8 cellular contexts compared by ENCODE assay signal in genomic region chr9:4298255-4299005, GRCh38. TPM values are rescaled to one million over a fixed set of nuclear protein-coding genes. Genes with fewer than 3 reads are reported as not detected.
DNase-seq lines count a peak whose midpoint lies in the region; ATAC-seq and TF ChIP-seq lines count a peak whose summit lies in the region.

No MANE protein-coding gene starts in this region.

- TF ChIP-seq CTCF in HFFc6 (IDR thresholded peaks at IDR 0.05) (no peak; the same call in 1 of the 2 replicates), body of pancreas (IDR thresholded peaks at IDR 0.05) (peak in 1 of 7 experiments; percentile 23)

- H3K27me3 ChIP-seq in SJSA1 (replicated peaks): no peaks in the 10 kb centered on the region
- H3K27me3 ChIP-seq in body of pancreas: no peaks in the 10 kb centered on the region

- intact Hi-C loops in body of pancreas (cut with DNase I): no loop called here

- H3K4me1 ChIP-seq in SJSA1 (replicated peaks) (peaks cover 61% of the 10 kb centered on the region), body of pancreas (peaks cover 28% of the 10 kb centered on the region)

- H3K36me3 ChIP-seq in SJSA1 (no peaks in the 10 kb centered on the region), body of pancreas (replicated peaks in 1 of 2; ENCODE audit: insufficient read depth in 1 of 2, low read depth in 2 of 2) (no peaks in the 10 kb centered on the region)

- H3K4me3 ChIP-seq in SJSA1 (peak overlapping the region; percentile 68), body of pancreas (peak overlapping the region; percentile 44 to 72)

- DNase-seq in GM03348 (ENCODE audit: low spot score) (peak; percentile 34), HFFc6 (peak; percentile 16), SJSA1 (ENCODE audit: low read depth in 1 of 2, low spot score in 2 of 2) (peak; percentile 41 to 59), body of pancreas (peak; percentile 36 to 62 (median 46)), immature natural killer cell (peak in 1 of 3 donors; percentile 0), NCI-H510A (lab: John Stamatoyannopoulos, UW) (no peak)
- peak; percentile 22 to 45 for DNase-seq in stimulated activated CD4-positive, alpha-beta T cell treated with anti-CD3 and anti-CD28 coated beads, Interleukin-12 subunit alpha, Interleukin-12 subunit beta, amount 100 ng/mL, for 24 hours (ENCODE audit: low read depth in 2 of 2)

- H3K36me3 Mint-ChIP-seq in HFFc6 (ENCODE audit: low read depth) (peaks cover 4% of the 10 kb centered on the region; the same call in 1 of the 2 replicates), immature natural killer cell (no peaks in the 10 kb centered on the region)

- WGBS in body of pancreas, 2 donors: 0% methylated on average over 43 to 54 of the region's 54 CpGs

- no peaks in the 10 kb centered on the region; the same call in 1 of the 2 replicates for H3K27me3 Mint-ChIP-seq in HFFc6 (ENCODE audit: insufficient read depth)
- H3K27me3 Mint-ChIP-seq in immature natural killer cell (ENCODE audit: low read depth in 3 of 3): peaks cover 9 to 33% (median 19%) of the 10 kb centered on the region in 3 donors

- H3K4me3 Mint-ChIP-seq in HFFc6 (peak overlapping the region; percentile 97), immature natural killer cell (peak overlapping the region; percentile 83 to 91 (median 86))

- H3K9me3 ChIP-seq in SJSA1 (replicated peaks) (no peaks in the 10 kb centered on the region), body of pancreas (no peaks in the 10 kb centered on the region)

- TF ChIP-seq POLR2A in body of pancreas (IDR thresholded peaks at IDR 0.05): peak in 1 of 3 donors; percentile 8

- peak overlapping the region; percentile 84 for H3K27ac ChIP-seq in SJSA1
- H3K27ac ChIP-seq in body of pancreas: peak overlapping the region; percentile 89 to 97 (median 92)

- H3K4me1 Mint-ChIP-seq in HFFc6 (ENCODE audit: low read depth) (peaks cover 77% of the 10 kb centered on the region), immature natural killer cell (peaks cover 15 to 32% of the 10 kb centered on the region in 2 donors)

- H3K9me3 Mint-ChIP-seq in HFFc6 (no peaks in the 10 kb centered on the region), immature natural killer cell (peaks cover 0 to 2% (median 0%) of the 10 kb centered on the region in 6 donors)

- H3K27ac Mint-ChIP-seq in HFFc6 (peak overlapping the region; percentile 99), immature natural killer cell (peak overlapping the region in 1 of 6 donors; percentile 42)

- ATAC-seq in body of pancreas: peak; percentile 12
- no peak for ATAC-seq in GM18870 (IDR thresholded peaks at IDR 0.05; ENCODE audit: unreplicated experiment)

RNA-seq across cellular contexts. Expression of gene GLIS3, which starts 1.4 kb away (rescaled TPM):
- 10 to 100 TPM; 12.9 to 21.0 (median 16.4) TPM for total RNA-seq in HFFc6 (2021; fragmentation: NEBNext Ultra II Directional; extraction: Animal tissue kit (Norgen Biotek cat#: 25700))
- total RNA-seq in SJSA1 (2014; rRNA removed; shearing (Covaris generic)): 0.94 and 5.2 TPM in 2 replicates
- 10 to 100 TPM; 83.5 to 87.3 TPM for total RNA-seq in body of pancreas
- 1 to 10 TPM in 1 of 3 donors, not detected in 2; 1.0 TPM for polyA plus RNA-seq in immature natural killer cell
